ENCODE assay signal across 8 cellular contexts in genomic region chr9:34413229-34413852, GRCh38. TPM values are rescaled to one million over a fixed set of nuclear protein-coding genes. Genes with fewer than 3 reads are reported as not detected.
DNase-seq lines count a peak whose midpoint lies in the region; ATAC-seq and TF ChIP-seq lines count a peak whose summit lies in the region.

No MANE protein-coding gene starts in this region.

- H3K4me1 Mint-ChIP-seq in stimulated activated naive B cell treated with anti-CD40 and anti-IgM and Interleukin-4, amounts not matched to agents 10 μg/mL and 1 μg/mL and 100 μg/mL, for 72 hours: no peaks in the 10 kb centered on the region

- no peaks in the 10 kb centered on the region for H3K9me3 Mint-ChIP-seq in stimulated activated naive B cell treated with anti-CD40 and anti-IgM and Interleukin-4, amounts not matched to agents 10 μg/mL and 1 μg/mL and 100 μg/mL, for 72 hours

- no peaks in the 10 kb centered on the region for H3K4me1 ChIP-seq in osteoblast (ENCODE audit: insufficient read depth, low read length)

- H3K36me3 Mint-ChIP-seq in stimulated activated naive B cell treated with anti-CD40 and anti-IgM and Interleukin-4, amounts not matched to agents 10 μg/mL and 1 μg/mL and 100 μg/mL, for 72 hours: peaks cover 5 to 6% of the 10 kb centered on the region in 2 donors

- no peak overlapping the region for H3K27ac ChIP-seq in osteoblast (ENCODE audit: low read depth, low read length)

- no peak for TF ChIP-seq CTCF in osteoblast (IDR thresholded peaks at IDR 0.05; ENCODE audit: extremely low read depth, low read depth, low read length)

- H3K27me3 ChIP-seq in osteoblast (ENCODE audit: insufficient read depth, low read length): no peaks in the 10 kb centered on the region

- no peaks in the 10 kb centered on the region for H3K27me3 Mint-ChIP-seq in stimulated activated naive B cell treated with anti-CD40 and anti-IgM and Interleukin-4, amounts not matched to agents 10 μg/mL and 1 μg/mL and 100 μg/mL, for 72 hours

- no peak overlapping the region for H3K4me3 ChIP-seq in osteoblast (ENCODE audit: insufficient read depth, low read length)

- H3K36me3 ChIP-seq in osteoblast (ENCODE audit: insufficient read depth, low read length): no peaks in the 10 kb centered on the region

- ATAC-seq in HG02610 (IDR thresholded peaks at IDR 0.05; ENCODE audit: unreplicated experiment): no peak
- ATAC-seq in stimulated activated naive B cell treated with anti-CD40 and anti-IgM and Interleukin-4, amounts not matched to agents 10 μg/mL and 1 μg/mL and 100 μg/mL, for 72 hours (replicated peaks): no peak

- no peak overlapping the region for H2AFZ ChIP-seq in osteoblast (ENCODE audit: low read length)

- H3K4me3 Mint-ChIP-seq in stimulated activated naive B cell treated with anti-CD40 and anti-IgM and Interleukin-4, amounts not matched to agents 10 μg/mL and 1 μg/mL and 100 μg/mL, for 72 hours: no peak overlapping the region

- H3K27ac Mint-ChIP-seq in stimulated activated naive B cell treated with anti-CD40 and anti-IgM and Interleukin-4, amounts not matched to agents 10 μg/mL and 1 μg/mL and 100 μg/mL, for 72 hours: no peak overlapping the region

- DNase-seq in EH (ENCODE audit: low read depth) (peak; percentile 63), MV-4-11 (lab: John Stamatoyannopoulos, UW) (peak; percentile 17), T47D (ENCODE audit: low read depth in 1 of 2, low spot score in 1 of 2) (peak; percentile 51 to 77), mucosa of gallbladder (ENCODE audit: low spot score) (peak; percentile 31), dedifferentiated amniotic fluid mesenchymal stem cell (ENCODE audit: extremely low spot score) (no peak), osteoblast (ENCODE audit: insufficient read length, low spot score, missing footprints) (no peak)
- DNase-seq in stimulated activated naive B cell treated with anti-CD40 and anti-IgM and Interleukin-4, amounts not matched to agents 10 μg/mL and 1 μg/mL and 100 μg/mL, for 72 hours: no peak

- no peaks in the 10 kb centered on the region for H3K9me3 ChIP-seq in osteoblast (ENCODE audit: low read depth, low read length)

- no peak overlapping the region for H3K4me2 ChIP-seq in osteoblast (ENCODE audit: insufficient read depth, low read length)

- in situ Hi-C loops in T47D (cut with HindIII; ENCODE audit: low pct_unique_long_range_greater_than_20kb, low sequenced_read_pairs): no loop called here

- no peaks in the 10 kb centered on the region for H3K79me2 ChIP-seq in osteoblast (ENCODE audit: insufficient read depth, low read length)

- H4K20me1 ChIP-seq in osteoblast (ENCODE audit: insufficient read depth, low read length): peaks cover 66% of the 10 kb centered on the region

RNA-seq across cellular contexts. Expression of gene MYORG, which starts 36.6 kb away (rescaled TPM):
- 94.5 TPM for total RNA-seq in mucosa of gallbladder
- total RNA-seq in osteoblast: 0.36 and 0.88 TPM in 2 replicates

RNA-seq across cellular contexts. Expression of gene FAM219A, which starts 45.0 kb away (rescaled TPM):
- total RNA-seq in mucosa of gallbladder (24.0 TPM), osteoblast (8.5 and 9.4 TPM in 2 replicates)

RNA-seq across cellular contexts. Expression of gene DNAI1, which starts 45.3 kb away (rescaled TPM):
- 0.52 TPM for total RNA-seq in mucosa of gallbladder
- 47.4 TPM in 1 of 2 replicates, not detected in the other for total RNA-seq in osteoblast

Comparison
In these comparisons a context has a peak if more than half of its experiments do, and no peak if none do; other contexts are left out.
1. DNase-seq: peak in EH (single experiment), MV-4-11 (single experiment), T47D (2 of 2) and mucosa of gallbladder (single experiment); none in dedifferentiated amniotic fluid mesenchymal stem cell (single experiment), stimulated activated naive B cell treated with anti-CD40 and anti-IgM and Interleukin-4, amounts not matched to agents 10 μg/mL and 1 μg/mL and 100 μg/mL, for 72 hours (single experiment) and osteoblast (single experiment).
2. RNA of gene MYORG, which starts 36.6 kb away (total RNA-seq): 94.5 TPM in mucosa of gallbladder (single experiment); 0.36 to 0.88 TPM in osteoblast; every median in the first group is over 10 times any median in the second.